In the genomic region with DNA sequence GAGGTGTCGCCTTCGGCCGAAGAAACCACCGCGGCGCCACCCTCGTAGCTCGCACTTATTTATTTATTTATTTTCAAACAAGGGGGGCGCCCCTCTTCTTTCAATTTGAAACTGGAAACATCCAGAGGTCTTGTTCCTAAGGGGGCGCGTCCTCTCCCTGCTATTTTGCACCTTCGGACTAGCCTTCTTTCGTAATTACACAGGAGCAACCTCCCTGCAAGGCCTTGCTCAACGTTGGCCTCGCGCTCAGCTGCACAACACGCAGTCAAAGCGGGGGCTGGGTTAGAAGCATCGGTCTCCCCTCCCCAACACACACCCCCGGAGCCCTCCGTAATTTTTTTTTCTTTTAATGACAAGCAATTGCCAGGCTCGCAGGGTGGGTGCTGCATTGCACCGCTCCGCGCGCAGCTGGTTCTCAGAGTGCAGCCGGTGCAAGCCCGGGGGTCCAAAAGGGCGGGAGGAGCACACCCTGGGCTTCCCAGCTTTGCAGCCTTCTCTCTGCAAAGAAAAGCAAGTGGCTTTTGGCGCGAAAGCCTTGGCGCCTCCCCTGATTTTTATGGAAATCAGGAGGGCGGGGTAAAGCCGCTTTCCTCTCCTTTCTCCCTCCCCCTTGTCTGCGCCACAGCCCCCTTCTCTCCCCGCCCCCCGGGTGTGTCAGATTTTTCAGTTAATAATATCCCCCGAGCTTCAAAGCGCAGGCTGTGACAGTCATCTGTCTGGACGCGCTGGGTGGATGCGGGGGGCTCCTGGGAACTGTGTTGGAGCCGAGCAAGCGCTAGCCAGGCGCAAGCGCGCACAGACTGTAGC, we compare ENCODE assay signal across 1 cellular context.
TF ChIP-seq lines count a peak whose summit lies in the region.

A gene (plus strand): TSS at position 697 of the 807 bp plus-strand sequence. CDS start 1,515 bp downstream, outside the sequence.

TF ChIP-seq in K562, 482 proteins besides CTCF, POLR2A, EP300 and RAD21 (continued from another document):
- TF ChIP-seq, protein P1, sequence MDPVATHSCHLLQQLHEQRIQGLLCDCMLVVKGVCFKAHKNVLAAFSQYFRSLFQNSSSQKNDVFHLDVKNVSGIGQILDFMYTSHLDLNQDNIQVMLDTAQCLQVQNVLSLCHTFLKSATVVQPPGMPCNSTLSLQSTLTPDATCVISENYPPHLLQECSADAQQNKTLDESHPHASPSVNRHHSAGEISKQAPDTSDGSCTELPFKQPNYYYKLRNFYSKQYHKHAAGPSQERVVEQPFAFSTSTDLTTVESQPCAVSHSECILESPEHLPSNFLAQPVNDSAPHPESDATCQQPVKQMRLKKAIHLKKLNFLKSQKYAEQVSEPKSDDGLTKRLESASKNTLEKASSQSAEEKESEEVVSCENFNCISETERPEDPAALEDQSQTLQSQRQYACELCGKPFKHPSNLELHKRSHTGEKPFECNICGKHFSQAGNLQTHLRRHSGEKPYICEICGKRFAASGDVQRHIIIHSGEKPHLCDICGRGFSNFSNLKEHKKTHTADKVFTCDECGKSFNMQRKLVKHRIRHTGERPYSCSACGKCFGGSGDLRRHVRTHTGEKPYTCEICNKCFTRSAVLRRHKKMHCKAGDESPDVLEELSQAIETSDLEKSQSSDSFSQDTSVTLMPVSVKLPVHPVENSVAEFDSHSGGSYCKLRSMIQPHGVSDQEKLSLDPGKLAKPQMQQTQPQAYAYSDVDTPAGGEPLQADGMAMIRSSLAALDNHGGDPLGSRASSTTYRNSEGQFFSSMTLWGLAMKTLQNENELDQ (CRISPR knock-in tag; IDR thresholded peaks at IDR 0.05; ENCODE audit: borderline replicate concordance): no peak
- no peak for TF ChIP-seq CREM (IDR thresholded peaks at IDR 0.05; ENCODE audit: low read depth)
- TF ChIP-seq, protein P2, sequence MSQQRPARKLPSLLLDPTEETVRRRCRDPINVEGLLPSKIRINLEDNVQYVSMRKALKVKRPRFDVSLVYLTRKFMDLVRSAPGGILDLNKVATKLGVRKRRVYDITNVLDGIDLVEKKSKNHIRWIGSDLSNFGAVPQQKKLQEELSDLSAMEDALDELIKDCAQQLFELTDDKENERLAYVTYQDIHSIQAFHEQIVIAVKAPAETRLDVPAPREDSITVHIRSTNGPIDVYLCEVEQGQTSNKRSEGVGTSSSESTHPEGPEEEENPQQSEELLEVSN (IDR thresholded peaks at IDR 0.05; ENCODE audit: borderline replicate concordance in 1 of 2, extremely low read depth in 1 of 2, insufficient read depth in 1 of 2, insufficient read length in 1 of 2, low read depth in 1 of 2, low read length in 1 of 2, poor library complexity in 1 of 2, severe bottlenecking in 1 of 2): peak in 1 of 2 experiments; percentile 33
- TF ChIP-seq, protein P3, sequence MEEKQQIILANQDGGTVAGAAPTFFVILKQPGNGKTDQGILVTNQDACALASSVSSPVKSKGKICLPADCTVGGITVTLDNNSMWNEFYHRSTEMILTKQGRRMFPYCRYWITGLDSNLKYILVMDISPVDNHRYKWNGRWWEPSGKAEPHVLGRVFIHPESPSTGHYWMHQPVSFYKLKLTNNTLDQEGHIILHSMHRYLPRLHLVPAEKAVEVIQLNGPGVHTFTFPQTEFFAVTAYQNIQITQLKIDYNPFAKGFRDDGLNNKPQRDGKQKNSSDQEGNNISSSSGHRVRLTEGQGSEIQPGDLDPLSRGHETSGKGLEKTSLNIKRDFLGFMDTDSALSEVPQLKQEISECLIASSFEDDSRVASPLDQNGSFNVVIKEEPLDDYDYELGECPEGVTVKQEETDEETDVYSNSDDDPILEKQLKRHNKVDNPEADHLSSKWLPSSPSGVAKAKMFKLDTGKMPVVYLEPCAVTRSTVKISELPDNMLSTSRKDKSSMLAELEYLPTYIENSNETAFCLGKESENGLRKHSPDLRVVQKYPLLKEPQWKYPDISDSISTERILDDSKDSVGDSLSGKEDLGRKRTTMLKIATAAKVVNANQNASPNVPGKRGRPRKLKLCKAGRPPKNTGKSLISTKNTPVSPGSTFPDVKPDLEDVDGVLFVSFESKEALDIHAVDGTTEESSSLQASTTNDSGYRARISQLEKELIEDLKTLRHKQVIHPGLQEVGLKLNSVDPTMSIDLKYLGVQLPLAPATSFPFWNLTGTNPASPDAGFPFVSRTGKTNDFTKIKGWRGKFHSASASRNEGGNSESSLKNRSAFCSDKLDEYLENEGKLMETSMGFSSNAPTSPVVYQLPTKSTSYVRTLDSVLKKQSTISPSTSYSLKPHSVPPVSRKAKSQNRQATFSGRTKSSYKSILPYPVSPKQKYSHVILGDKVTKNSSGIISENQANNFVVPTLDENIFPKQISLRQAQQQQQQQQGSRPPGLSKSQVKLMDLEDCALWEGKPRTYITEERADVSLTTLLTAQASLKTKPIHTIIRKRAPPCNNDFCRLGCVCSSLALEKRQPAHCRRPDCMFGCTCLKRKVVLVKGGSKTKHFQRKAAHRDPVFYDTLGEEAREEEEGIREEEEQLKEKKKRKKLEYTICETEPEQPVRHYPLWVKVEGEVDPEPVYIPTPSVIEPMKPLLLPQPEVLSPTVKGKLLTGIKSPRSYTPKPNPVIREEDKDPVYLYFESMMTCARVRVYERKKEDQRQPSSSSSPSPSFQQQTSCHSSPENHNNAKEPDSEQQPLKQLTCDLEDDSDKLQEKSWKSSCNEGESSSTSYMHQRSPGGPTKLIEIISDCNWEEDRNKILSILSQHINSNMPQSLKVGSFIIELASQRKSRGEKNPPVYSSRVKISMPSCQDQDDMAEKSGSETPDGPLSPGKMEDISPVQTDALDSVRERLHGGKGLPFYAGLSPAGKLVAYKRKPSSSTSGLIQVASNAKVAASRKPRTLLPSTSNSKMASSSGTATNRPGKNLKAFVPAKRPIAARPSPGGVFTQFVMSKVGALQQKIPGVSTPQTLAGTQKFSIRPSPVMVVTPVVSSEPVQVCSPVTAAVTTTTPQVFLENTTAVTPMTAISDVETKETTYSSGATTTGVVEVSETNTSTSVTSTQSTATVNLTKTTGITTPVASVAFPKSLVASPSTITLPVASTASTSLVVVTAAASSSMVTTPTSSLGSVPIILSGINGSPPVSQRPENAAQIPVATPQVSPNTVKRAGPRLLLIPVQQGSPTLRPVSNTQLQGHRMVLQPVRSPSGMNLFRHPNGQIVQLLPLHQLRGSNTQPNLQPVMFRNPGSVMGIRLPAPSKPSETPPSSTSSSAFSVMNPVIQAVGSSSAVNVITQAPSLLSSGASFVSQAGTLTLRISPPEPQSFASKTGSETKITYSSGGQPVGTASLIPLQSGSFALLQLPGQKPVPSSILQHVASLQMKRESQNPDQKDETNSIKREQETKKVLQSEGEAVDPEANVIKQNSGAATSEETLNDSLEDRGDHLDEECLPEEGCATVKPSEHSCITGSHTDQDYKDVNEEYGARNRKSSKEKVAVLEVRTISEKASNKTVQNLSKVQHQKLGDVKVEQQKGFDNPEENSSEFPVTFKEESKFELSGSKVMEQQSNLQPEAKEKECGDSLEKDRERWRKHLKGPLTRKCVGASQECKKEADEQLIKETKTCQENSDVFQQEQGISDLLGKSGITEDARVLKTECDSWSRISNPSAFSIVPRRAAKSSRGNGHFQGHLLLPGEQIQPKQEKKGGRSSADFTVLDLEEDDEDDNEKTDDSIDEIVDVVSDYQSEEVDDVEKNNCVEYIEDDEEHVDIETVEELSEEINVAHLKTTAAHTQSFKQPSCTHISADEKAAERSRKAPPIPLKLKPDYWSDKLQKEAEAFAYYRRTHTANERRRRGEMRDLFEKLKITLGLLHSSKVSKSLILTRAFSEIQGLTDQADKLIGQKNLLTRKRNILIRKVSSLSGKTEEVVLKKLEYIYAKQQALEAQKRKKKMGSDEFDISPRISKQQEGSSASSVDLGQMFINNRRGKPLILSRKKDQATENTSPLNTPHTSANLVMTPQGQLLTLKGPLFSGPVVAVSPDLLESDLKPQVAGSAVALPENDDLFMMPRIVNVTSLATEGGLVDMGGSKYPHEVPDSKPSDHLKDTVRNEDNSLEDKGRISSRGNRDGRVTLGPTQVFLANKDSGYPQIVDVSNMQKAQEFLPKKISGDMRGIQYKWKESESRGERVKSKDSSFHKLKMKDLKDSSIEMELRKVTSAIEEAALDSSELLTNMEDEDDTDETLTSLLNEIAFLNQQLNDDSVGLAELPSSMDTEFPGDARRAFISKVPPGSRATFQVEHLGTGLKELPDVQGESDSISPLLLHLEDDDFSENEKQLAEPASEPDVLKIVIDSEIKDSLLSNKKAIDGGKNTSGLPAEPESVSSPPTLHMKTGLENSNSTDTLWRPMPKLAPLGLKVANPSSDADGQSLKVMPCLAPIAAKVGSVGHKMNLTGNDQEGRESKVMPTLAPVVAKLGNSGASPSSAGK (IDR thresholded peaks at IDR 0.05): 0 out of 2 replicates have a peak, but pooled peaks have one; percentile 23
- peak; percentile 47; the same call in 1 of the 2 replicates for TF ChIP-seq CXXC5 (CRISPR knock-in tag; IDR thresholded peaks at IDR 0.05)
- TF ChIP-seq ZBTB1 (CRISPR knock-in tag; IDR thresholded peaks at IDR 0.05; ENCODE audit: borderline replicate concordance, low read depth): no peak
- TF ChIP-seq, protein P4, sequence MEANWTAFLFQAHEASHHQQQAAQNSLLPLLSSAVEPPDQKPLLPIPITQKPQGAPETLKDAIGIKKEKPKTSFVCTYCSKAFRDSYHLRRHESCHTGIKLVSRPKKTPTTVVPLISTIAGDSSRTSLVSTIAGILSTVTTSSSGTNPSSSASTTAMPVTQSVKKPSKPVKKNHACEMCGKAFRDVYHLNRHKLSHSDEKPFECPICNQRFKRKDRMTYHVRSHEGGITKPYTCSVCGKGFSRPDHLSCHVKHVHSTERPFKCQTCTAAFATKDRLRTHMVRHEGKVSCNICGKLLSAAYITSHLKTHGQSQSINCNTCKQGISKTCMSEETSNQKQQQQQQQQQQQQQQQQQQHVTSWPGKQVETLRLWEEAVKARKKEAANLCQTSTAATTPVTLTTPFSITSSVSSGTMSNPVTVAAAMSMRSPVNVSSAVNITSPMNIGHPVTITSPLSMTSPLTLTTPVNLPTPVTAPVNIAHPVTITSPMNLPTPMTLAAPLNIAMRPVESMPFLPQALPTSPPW (CRISPR knock-in tag; IDR thresholded peaks at IDR 0.05): peak; percentile 77
- TF ChIP-seq MAZ (CRISPR knock-in tag; conservative IDR thresholded peaks at IDR 0.05 in 1 of 2, IDR thresholded peaks at IDR 0.05 in 1 of 2): 0 out of 4 replicates have a peak, but pooled peaks of 1 of the 2 experiments have one; percentile 24
